Comparison of ENCODE assay signal across 1 cellular context in the genomic region with DNA sequence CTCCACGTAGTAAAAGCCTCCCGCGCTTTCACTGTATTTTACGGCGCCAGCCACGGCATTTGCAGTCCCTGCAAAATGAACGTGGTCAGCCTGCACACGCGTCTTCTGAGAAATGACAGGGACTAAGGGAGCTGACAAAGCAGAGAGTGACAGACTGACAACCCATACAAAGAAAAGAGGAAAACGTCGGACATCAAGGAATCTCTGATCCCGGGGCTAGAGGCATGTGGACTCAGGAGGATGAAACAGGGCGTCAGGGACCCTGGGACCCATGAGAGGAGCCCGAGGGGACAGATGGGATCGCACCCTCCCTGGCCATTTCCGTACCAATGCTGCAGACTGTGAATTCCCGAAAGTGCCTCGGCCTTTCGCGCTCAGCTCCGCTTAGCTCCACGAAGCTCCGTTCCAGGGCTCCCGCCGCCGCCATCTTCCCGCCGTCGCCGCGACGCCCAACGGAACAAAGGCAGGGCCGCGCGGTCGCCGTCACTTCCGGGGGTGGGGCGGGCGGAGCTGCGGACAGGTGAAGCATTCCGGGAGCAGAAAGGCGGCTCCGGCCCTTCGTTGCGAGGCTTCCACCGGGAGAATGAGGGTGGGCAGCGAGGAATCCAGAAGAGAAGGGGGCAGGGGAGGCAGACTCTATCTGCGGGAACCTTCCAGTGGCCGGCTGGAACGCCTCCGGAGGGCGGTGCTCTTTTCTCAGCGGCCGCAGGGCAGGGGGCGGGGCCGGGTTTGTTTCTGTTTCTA.
TF ChIP-seq lines count a peak whose summit lies in the region.

A gene with protein sequence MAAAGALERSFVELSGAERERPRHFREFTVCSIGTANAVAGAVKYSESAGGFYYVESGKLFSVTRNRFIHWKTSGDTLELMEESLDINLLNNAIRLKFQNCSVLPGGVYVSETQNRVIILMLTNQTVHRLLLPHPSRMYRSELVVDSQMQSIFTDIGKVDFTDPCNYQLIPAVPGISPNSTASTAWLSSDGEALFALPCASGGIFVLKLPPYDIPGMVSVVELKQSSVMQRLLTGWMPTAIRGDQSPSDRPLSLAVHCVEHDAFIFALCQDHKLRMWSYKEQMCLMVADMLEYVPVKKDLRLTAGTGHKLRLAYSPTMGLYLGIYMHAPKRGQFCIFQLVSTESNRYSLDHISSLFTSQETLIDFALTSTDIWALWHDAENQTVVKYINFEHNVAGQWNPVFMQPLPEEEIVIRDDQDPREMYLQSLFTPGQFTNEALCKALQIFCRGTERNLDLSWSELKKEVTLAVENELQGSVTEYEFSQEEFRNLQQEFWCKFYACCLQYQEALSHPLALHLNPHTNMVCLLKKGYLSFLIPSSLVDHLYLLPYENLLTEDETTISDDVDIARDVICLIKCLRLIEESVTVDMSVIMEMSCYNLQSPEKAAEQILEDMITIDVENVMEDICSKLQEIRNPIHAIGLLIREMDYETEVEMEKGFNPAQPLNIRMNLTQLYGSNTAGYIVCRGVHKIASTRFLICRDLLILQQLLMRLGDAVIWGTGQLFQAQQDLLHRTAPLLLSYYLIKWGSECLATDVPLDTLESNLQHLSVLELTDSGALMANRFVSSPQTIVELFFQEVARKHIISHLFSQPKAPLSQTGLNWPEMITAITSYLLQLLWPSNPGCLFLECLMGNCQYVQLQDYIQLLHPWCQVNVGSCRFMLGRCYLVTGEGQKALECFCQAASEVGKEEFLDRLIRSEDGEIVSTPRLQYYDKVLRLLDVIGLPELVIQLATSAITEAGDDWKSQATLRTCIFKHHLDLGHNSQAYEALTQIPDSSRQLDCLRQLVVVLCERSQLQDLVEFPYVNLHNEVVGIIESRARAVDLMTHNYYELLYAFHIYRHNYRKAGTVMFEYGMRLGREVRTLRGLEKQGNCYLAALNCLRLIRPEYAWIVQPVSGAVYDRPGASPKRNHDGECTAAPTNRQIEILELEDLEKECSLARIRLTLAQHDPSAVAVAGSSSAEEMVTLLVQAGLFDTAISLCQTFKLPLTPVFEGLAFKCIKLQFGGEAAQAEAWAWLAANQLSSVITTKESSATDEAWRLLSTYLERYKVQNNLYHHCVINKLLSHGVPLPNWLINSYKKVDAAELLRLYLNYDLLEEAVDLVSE (N-terminal part only) (minus strand): TSS at position 459 of the 744 bp plus-strand sequence. CDS start 32 bp downstream, at position 427.

TF ChIP-seq in HEK293, 187 proteins besides CTCF, POLR2A, EP300 and RAD21 (continued from another document):
- TF ChIP-seq, protein P1, sequence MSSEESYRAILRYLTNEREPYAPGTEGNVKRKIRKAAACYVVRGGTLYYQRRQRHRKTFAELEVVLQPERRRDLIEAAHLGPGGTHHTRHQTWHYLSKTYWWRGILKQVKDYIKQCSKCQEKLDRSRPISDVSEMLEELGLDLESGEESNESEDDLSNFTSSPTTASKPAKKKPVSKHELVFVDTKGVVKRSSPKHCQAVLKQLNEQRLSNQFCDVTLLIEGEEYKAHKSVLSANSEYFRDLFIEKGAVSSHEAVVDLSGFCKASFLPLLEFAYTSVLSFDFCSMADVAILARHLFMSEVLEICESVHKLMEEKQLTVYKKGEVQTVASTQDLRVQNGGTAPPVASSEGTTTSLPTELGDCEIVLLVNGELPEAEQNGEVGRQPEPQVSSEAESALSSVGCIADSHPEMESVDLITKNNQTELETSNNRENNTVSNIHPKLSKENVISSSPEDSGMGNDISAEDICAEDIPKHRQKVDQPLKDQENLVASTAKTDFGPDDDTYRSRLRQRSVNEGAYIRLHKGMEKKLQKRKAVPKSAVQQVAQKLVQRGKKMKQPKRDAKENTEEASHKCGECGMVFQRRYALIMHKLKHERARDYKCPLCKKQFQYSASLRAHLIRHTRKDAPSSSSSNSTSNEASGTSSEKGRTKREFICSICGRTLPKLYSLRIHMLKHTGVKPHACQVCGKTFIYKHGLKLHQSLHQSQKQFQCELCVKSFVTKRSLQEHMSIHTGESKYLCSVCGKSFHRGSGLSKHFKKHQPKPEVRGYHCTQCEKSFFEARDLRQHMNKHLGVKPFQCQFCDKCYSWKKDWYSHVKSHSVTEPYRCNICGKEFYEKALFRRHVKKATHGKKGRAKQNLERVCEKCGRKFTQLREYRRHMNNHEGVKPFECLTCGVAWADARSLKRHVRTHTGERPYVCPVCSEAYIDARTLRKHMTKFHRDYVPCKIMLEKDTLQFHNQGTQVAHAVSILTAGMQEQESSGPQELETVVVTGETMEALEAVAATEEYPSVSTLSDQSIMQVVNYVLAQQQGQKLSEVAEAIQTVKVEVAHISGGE (tag by site-specific recombination; conservative IDR thresholded peaks at IDR 0.05; ENCODE audit: low read depth), result peak; percentile 85
- TF ChIP-seq ZNF837 (tag by site-specific recombination; IDR thresholded peaks at IDR 0.05) (no peak), ZNF561 (tag by site-specific recombination; IDR thresholded peaks at IDR 0.05; ENCODE audit: borderline replicate concordance) (0 out of 2 replicates have a peak, but pooled peaks have one; percentile 25), ZBTB17 (tag by site-specific recombination; IDR thresholded peaks at IDR 0.05) (peak; percentile 52), ZNF2 (tag by site-specific recombination; IDR thresholded peaks at IDR 0.05) (0 out of 2 replicates have a peak, but pooled peaks have one; percentile 57), PRDM1 (tag by site-specific recombination; IDR thresholded peaks at IDR 0.05) (peak; percentile 57; the same call in 1 of the 2 replicates), FEZF1 (tag by site-specific recombination; IDR thresholded peaks at IDR 0.05) (peak; percentile 46), ZSCAN30 (tag by site-specific recombination; IDR thresholded peaks at IDR 0.05) (0 out of 2 replicates have a peak, but pooled peaks have one; percentile 15), YY1 (tag by site-specific recombination; IDR thresholded peaks at IDR 0.05) (peak; percentile 90)
- TF ChIP-seq, protein P2, sequence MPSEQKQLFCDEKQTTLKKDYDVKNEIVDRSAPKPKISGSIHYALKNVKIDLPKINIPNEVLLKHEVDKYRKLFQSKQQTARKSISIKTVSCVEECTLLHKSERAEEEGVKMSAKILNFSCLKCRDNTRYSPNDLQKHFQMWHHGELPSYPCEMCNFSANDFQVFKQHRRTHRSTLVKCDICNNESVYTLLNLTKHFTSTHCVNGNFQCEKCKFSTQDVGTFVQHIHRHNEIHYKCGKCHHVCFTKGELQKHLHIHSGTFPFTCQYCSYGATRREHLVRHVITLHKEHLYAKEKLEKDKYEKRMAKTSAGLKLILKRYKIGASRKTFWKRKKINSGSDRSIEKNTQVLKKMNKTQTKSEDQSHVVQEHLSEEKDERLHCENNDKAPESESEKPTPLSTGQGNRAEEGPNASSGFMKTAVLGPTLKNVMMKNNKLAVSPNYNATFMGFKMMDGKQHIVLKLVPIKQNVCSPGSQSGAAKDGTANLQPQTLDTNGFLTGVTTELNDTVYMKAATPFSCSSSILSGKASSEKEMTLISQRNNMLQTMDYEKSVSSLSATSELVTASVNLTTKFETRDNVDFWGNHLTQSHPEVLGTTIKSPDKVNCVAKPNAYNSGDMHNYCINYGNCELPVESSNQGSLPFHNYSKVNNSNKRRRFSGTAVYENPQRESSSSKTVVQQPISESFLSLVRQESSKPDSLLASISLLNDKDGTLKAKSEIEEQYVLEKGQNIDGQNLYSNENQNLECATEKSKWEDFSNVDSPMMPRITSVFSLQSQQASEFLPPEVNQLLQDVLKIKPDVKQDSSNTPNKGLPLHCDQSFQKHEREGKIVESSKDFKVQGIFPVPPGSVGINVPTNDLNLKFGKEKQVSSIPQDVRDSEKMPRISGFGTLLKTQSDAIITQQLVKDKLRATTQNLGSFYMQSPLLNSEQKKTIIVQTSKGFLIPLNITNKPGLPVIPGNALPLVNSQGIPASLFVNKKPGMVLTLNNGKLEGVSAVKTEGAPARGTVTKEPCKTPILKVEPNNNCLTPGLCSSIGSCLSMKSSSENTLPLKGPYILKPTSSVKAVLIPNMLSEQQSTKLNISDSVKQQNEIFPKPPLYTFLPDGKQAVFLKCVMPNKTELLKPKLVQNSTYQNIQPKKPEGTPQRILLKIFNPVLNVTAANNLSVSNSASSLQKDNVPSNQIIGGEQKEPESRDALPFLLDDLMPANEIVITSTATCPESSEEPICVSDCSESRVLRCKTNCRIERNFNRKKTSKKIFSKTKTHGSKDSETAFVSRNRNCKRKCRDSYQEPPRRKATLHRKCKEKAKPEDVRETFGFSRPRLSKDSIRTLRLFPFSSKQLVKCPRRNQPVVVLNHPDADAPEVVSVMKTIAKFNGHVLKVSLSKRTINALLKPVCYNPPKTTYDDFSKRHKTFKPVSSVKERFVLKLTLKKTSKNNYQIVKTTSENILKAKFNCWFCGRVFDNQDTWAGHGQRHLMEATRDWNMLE (tag by site-specific recombination; conservative IDR thresholded peaks at IDR 0.05; ENCODE audit: low read depth), result 0 out of 2 replicates have a peak, but pooled peaks have one; percentile 10
